Comparison of ENCODE assay signal across 8 cellular contexts in the genomic region with DNA sequence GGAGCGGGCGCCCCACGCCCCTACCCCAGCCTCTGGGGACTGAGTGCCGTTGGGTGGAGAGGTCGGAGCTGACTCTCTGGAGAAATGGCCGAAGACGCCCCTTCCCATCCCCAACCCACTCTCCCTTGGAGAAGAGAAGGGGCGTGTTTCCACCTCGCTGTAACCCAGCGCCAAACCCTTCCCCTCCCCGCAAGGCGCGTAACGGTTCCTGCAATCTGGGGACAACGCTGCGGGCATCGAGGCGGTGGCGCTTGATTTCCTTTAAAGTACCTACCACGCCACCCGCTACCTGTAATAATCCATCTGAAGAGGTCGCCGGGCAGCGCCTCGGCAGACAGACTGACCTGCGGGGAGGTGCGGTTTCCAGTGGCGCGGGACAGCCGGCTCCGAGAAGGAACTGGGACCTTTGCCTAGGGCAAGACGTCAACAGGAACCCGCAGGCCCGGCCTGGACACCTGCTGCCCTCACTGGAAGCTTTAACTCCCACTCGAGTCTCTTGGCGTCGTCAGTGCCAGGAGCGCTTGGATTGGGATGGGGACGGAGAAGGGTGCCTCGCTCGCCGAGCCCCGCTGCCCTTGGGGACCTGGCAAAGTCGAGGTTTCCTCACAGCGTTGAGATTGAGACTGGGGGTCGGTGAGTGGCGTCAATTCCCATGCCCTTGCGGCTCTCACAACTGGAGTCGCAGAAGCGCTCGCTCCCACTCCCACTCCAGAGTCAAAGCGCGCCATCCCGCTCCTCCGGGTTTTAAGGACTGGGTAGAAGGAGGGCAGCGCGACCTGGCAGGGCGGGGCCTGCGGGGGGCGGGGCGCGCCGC. TPM values are rescaled to one million over a fixed set of nuclear protein-coding genes. Genes with fewer than 3 reads are reported as not detected.
DNase-seq lines count a peak whose midpoint lies in the region; ATAC-seq lines count a peak whose summit lies in the region.

Gene CYP1B1, minus strand, starts transcription at position 716 of the 814 bp plus-strand sequence. CDS start 763 bp downstream, outside the sequence.

- peak; percentile 25 for ATAC-seq in HG02798 (IDR thresholded peaks at IDR 0.05; ENCODE audit: poor library complexity, unreplicated experiment)

- H3K4me3 ChIP-seq in GM08714 (ENCODE audit: low read length) (peak within 1 kb of the TSS; percentile 57; the same call in 1 of the 2 replicates), skeletal muscle cell (ENCODE audit: low read depth, low read length) (peak within 1 kb of the TSS; percentile 49)

- H3K27me3 Mint-ChIP-seq in activated T-helper 2 cell treated with anti-CD3 and anti-CD28 coated beads, Interferon-gamma antibody, Interleukin-2, Interleukin-4, amounts not matched to agents 10 μg/mL and 5 μg/mL and 100 μg/mL, durations not matched to agents 14 hours and 24 hours and 36 hours (ENCODE audit: low read depth), result peaks cover 44% of the 10 kb centered on the region

- intact Hi-C loops in activated T-helper 2 cell treated with anti-CD3 and anti-CD28 coated beads, Interferon-gamma antibody, Interleukin-2, Interleukin-4, amounts not matched to agents 10 μg/mL and 5 μg/mL and 100 μg/mL, durations not matched to agents 14 hours and 24 hours and 36 hours (cut with micrococcal nuclease), result loop anchor here (1.0 to 5.0 kb wide), 6 partner anchors 37 to 698 kb away; partner anchors contain the start of gene ATL2

- peak within 1 kb of the TSS; percentile 85 for H3K27ac Mint-ChIP-seq in activated T-helper 2 cell treated with anti-CD3 and anti-CD28 coated beads, Interferon-gamma antibody, Interleukin-2, Interleukin-4, amounts not matched to agents 10 μg/mL and 5 μg/mL and 100 μg/mL, durations not matched to agents 14 hours and 24 hours and 36 hours

- peak within 1 kb of the TSS; percentile 84 for H3K4me3 Mint-ChIP-seq in activated T-helper 2 cell treated with anti-CD3 and anti-CD28 coated beads, Interferon-gamma antibody, Interleukin-2, Interleukin-4, amounts not matched to agents 10 μg/mL and 5 μg/mL and 100 μg/mL, durations not matched to agents 14 hours and 24 hours and 36 hours (ENCODE audit: low read depth)

- H3K4me1 Mint-ChIP-seq in activated T-helper 2 cell treated with anti-CD3 and anti-CD28 coated beads, Interferon-gamma antibody, Interleukin-2, Interleukin-4, amounts not matched to agents 10 μg/mL and 5 μg/mL and 100 μg/mL, durations not matched to agents 14 hours and 24 hours and 36 hours (ENCODE audit: low read depth), result peaks cover 45% of the 10 kb centered on the region

- H3K36me3 Mint-ChIP-seq in activated T-helper 2 cell treated with anti-CD3 and anti-CD28 coated beads, Interferon-gamma antibody, Interleukin-2, Interleukin-4, amounts not matched to agents 10 μg/mL and 5 μg/mL and 100 μg/mL, durations not matched to agents 14 hours and 24 hours and 36 hours (ENCODE audit: low read depth), result peaks cover 32% of the 10 kb centered on the region

- no peaks in the 10 kb centered on the region for H3K9me3 Mint-ChIP-seq in activated T-helper 2 cell treated with anti-CD3 and anti-CD28 coated beads, Interferon-gamma antibody, Interleukin-2, Interleukin-4, amounts not matched to agents 10 μg/mL and 5 μg/mL and 100 μg/mL, durations not matched to agents 14 hours and 24 hours and 36 hours

- no peak for DNase-seq in activated T-helper 2 cell treated with anti-CD3 and anti-CD28 coated beads, Interferon-gamma antibody, Interleukin-2, Interleukin-4, amounts not matched to agents 10 μg/mL and 5 μg/mL and 100 μg/mL, durations not matched to agents 14 hours and 24 hours and 36 hours (ENCODE audit: low spot score)
- DNase-seq in hepatic stellate cell (ENCODE audit: low spot score) (peak; percentile 42), skeletal muscle cell (ENCODE audit: low read depth) (no peak), RPMI8226 (no peak), Ammon's horn (ENCODE audit: low spot score) (no peak), foreskin melanocyte (no peak)

RNA-seq across cellular contexts. Expression of gene CYP1B1, which starts in this region (rescaled TPM):
- 8.6 and 10.9 TPM in 2 replicates for total RNA-seq in activated T-helper 2 cell treated with anti-CD3 and anti-CD28 coated beads, Interferon-gamma antibody, Interleukin-2, Interleukin-4, amounts not matched to agents 10 μg/mL and 5 μg/mL and 100 μg/mL, durations not matched to agents 14 hours and 24 hours and 36 hours
